In the genomic region with DNA sequence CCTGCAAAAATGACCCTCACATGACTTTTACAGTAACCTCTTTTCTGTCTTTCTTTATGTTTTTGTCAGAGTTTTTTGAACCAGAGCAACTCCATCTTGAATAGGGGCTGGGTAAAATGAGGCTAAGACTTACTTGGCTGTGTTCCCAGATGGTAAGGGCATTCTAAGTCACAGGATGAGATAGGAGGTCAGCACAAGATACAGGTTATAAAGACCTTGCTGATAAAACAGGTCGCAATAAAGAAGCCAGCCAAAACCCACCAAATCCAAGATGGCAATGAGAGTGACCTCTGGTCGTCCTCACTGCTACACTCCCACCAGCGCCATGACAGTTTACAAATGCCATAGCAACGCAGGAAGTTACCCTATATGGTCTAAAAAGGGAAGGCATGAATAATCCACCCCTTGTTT, we compare ENCODE assay signal across 3 cellular contexts.
A peak's percentile ranks its signal among the peaks of the same experiment; 100 is the strongest.
TF ChIP-seq lines count a peak whose summit lies in the region.
"Not testable (repeated sequence)": the region's sequence is repeated elsewhere in the genome, so short reads cannot be mapped to it uniquely, and the experiment has no call there.

No MANE protein-coding gene starts in this region.

TF ChIP-seq in HEK293, 187 proteins besides CTCF, POLR2A, EP300 and RAD21:
- 0 out of 2 replicates have a peak, but pooled peaks have one; percentile 57 for TF ChIP-seq YY1 (tag by site-specific recombination; IDR thresholded peaks at IDR 0.05)

TF ChIP-seq in K562, 482 proteins besides CTCF, POLR2A, EP300 and RAD21 (continues in another document):
- TF ChIP-seq RFX1 (IDR thresholded peaks at IDR 0.05) (peak; percentile 69), NR4A1 (tag; IDR thresholded peaks at IDR 0.05) (peak; percentile 84), GTF2A2 (tag; IDR thresholded peaks at IDR 0.05) (peak; percentile 78), BCL6 (CRISPR knock-in tag; IDR thresholded peaks at IDR 0.05) (peak; percentile 81; the same call in 1 of the 2 replicates), KLF6 (CRISPR knock-in tag; IDR thresholded peaks at IDR 0.05; ENCODE audit: borderline replicate concordance) (0 out of 2 replicates have a peak, but pooled peaks have one; percentile 35), ZKSCAN8 (CRISPR knock-in tag; IDR thresholded peaks at IDR 0.05) (peak; percentile 42; the same call in 1 of the 2 replicates), ESRRA (IDR thresholded peaks at IDR 0.05; ENCODE audit: borderline replicate concordance, low read depth) (peak; percentile 68; the same call in 1 of the 2 replicates), PTTG1 (tag; IDR thresholded peaks at IDR 0.05; ENCODE audit: low read depth) (0 out of 2 replicates have a peak, but pooled peaks have one; percentile 21), SRF (CRISPR knock-in tag; IDR thresholded peaks at IDR 0.05) (peak; percentile 48 to 90; a peak in 3 of 4 replicates), MEF2D (tag; conservative IDR thresholded peaks at IDR 0.05; ENCODE audit: low read depth) (0 out of 2 replicates have a peak, but pooled peaks have one; percentile 54), DMBX1 (CRISPR knock-in tag; IDR thresholded peaks at IDR 0.05; ENCODE audit: borderline replicate concordance) (peak; percentile 34; the same call in 1 of the 2 replicates), NR2C1 (tag; IDR thresholded peaks at IDR 0.05) (peak; percentile 56; the same call in 1 of the 2 replicates), PYGO2 (tag; IDR thresholded peaks at IDR 0.05) (peak; percentile 63; the same call in 1 of the 2 replicates), HDAC8 (tag; IDR thresholded peaks at IDR 0.05) (peak; percentile 71; the same call in 1 of the 2 replicates), YY1 (IDR thresholded peaks at IDR 0.05; ENCODE audit: borderline replicate concordance in 1 of 3, control insufficient read depth in 1 of 3, extremely low read depth in 1 of 3, insufficient read depth in 3 of 3, insufficient read length in 1 of 3, insufficient replicate concordance in 2 of 3, low read depth in 1 of 3, low read length in 2 of 3) (peak in 1 of 3 experiments; percentile 57), ZNF175 (CRISPR knock-in tag; IDR thresholded peaks at IDR 0.05; ENCODE audit: low read depth) (peak; percentile 69; the same call in 1 of the 2 replicates), ZNF644 (tag; IDR thresholded peaks at IDR 0.05; ENCODE audit: low read depth) (peak; percentile 86)
- not testable (repeated sequence) for TF ChIP-seq NR4A1 (CRISPR knock-in tag; IDR thresholded peaks at IDR 0.05); NR2C1 (IDR thresholded peaks at IDR 0.05)
- TF ChIP-seq, protein P1, sequence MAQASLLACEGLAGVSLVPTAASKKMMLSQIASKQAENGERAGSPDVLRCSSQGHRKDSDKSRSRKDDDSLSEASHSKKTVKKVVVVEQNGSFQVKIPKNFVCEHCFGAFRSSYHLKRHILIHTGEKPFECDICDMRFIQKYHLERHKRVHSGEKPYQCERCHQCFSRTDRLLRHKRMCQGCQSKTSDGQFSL (CRISPR knock-in tag; IDR thresholded peaks at IDR 0.05) = not testable (repeated sequence)
- TF ChIP-seq, protein P1 (tag; IDR thresholded peaks at IDR 0.05) = peak in 1 of 2 experiments; percentile 92; a peak in 2 of 4 replicates
- TF ChIP-seq, protein P2, sequence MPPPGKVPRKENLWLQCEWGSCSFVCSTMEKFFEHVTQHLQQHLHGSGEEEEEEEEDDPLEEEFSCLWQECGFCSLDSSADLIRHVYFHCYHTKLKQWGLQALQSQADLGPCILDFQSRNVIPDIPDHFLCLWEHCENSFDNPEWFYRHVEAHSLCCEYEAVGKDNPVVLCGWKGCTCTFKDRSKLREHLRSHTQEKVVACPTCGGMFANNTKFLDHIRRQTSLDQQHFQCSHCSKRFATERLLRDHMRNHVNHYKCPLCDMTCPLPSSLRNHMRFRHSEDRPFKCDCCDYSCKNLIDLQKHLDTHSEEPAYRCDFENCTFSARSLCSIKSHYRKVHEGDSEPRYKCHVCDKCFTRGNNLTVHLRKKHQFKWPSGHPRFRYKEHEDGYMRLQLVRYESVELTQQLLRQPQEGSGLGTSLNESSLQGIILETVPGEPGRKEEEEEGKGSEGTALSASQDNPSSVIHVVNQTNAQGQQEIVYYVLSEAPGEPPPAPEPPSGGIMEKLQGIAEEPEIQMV (tag; conservative IDR thresholded peaks at IDR 0.05; ENCODE audit: low read depth) = 0 out of 2 replicates have a peak, but pooled peaks have one; percentile 22
- TF ChIP-seq, protein P3, sequence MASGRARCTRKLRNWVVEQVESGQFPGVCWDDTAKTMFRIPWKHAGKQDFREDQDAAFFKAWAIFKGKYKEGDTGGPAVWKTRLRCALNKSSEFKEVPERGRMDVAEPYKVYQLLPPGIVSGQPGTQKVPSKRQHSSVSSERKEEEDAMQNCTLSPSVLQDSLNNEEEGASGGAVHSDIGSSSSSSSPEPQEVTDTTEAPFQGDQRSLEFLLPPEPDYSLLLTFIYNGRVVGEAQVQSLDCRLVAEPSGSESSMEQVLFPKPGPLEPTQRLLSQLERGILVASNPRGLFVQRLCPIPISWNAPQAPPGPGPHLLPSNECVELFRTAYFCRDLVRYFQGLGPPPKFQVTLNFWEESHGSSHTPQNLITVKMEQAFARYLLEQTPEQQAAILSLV (tag; IDR thresholded peaks at IDR 0.05) = peak; percentile 69
- TF ChIP-seq, protein P4, sequence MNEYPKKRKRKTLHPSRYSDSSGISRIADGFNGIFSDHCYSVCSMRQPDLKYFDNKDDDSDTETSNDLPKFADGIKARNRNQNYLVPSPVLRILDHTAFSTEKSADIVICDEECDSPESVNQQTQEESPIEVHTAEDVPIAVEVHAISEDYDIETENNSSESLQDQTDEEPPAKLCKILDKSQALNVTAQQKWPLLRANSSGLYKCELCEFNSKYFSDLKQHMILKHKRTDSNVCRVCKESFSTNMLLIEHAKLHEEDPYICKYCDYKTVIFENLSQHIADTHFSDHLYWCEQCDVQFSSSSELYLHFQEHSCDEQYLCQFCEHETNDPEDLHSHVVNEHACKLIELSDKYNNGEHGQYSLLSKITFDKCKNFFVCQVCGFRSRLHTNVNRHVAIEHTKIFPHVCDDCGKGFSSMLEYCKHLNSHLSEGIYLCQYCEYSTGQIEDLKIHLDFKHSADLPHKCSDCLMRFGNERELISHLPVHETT (CRISPR knock-in tag; conservative IDR thresholded peaks at IDR 0.05 in 1 of 2, IDR thresholded peaks at IDR 0.05 in 1 of 2) = peak in 1 of 2 experiments; percentile 83; a peak in 2 of 4 replicates
- TF ChIP-seq, protein P5, sequence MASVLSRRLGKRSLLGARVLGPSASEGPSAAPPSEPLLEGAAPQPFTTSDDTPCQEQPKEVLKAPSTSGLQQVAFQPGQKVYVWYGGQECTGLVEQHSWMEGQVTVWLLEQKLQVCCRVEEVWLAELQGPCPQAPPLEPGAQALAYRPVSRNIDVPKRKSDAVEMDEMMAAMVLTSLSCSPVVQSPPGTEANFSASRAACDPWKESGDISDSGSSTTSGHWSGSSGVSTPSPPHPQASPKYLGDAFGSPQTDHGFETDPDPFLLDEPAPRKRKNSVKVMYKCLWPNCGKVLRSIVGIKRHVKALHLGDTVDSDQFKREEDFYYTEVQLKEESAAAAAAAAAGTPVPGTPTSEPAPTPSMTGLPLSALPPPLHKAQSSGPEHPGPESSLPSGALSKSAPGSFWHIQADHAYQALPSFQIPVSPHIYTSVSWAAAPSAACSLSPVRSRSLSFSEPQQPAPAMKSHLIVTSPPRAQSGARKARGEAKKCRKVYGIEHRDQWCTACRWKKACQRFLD (CRISPR knock-in tag; IDR thresholded peaks at IDR 0.05) = 0 out of 2 replicates have a peak, but pooled peaks have one; percentile 46

TF ChIP-seq in HepG2, 621 proteins besides CTCF, POLR2A, EP300 and RAD21:
- TF ChIP-seq SRF (IDR thresholded peaks at IDR 0.05; ENCODE audit: low read depth, low read length) = 0 out of 2 replicates have a peak, but pooled peaks have one; percentile 7
